Comparison of ENCODE assay signal across 13 cellular contexts in genomic region chr14:70803321-70804110, GRCh38. TPM values are rescaled to one million over a fixed set of nuclear protein-coding genes. Genes with fewer than 3 reads are reported as not detected.
DNase-seq lines count a peak whose midpoint lies in the region; ATAC-seq and TF ChIP-seq lines count a peak whose summit lies in the region.
"Had no signal": no experiment of that assay in that cellular context is flagged by ENCODE, and none has a peak within 500 bp of the region (broad histone marks: within the 10 kb centered on the region; RNA-seq: fewer than 3 reads in every experiment).

No MANE protein-coding gene starts in this region.

- peaks cover 0 to 18% (median 0%) of the 10 kb centered on the region in 4 donors for H3K27me3 ChIP-seq in esophagus squamous epithelium

- no peaks in the 10 kb centered on the region for H3K9me3 Mint-ChIP-seq in naive B cell
- H3K9me3 Mint-ChIP-seq: activated T-cell treated with anti-CD3 and anti-CD28 coated beads, Interleukin-2, amount 50 U/mL, for 4 hours had no signal

- no peak overlapping the region for H3K27ac ChIP-seq in esophagus squamous epithelium
- H3K27ac ChIP-seq: GM23248, lower lobe of right lung, PC-9, VCaP had no signal

- no peak overlapping the region for H3K4me3 ChIP-seq in esophagus squamous epithelium
- H3K4me3 ChIP-seq: GM23248, lower lobe of right lung, PC-9 had no signal

- no peaks in the 10 kb centered on the region for H3K9me3 ChIP-seq in esophagus squamous epithelium
- H3K9me3 ChIP-seq: lower lobe of right lung had no signal

- H3K4me1 Mint-ChIP-seq in naive B cell = peaks cover 42 to 49% (median 46%) of the 10 kb centered on the region in 3 donors

- DNase-seq in naive B cell (peak; percentile 64), middle frontal gyrus (ENCODE audit: extremely low spot score, low spot score) (no peak), NCI-H82 (lab: John Stamatoyannopoulos, UW) (no peak), amniotic stem cell (lab: John Stamatoyannopoulos, UW) (no peak), esophagus squamous epithelium (lab: John Stamatoyannopoulos, UW) (no peak)
- DNase-seq: activated T-cell treated with anti-CD3 and anti-CD28 coated beads, Interleukin-2, amount 50 U/mL, for 4 hours; GM23248; lower lobe of right lung; PC-9 had no signal

- intact Hi-C loops in esophagus squamous epithelium (cut with DNase I) = no loop called here

- no peak for TF ChIP-seq CTCF in esophagus squamous epithelium (IDR thresholded peaks at IDR 0.05)

- peaks cover 9 to 10% of the 10 kb centered on the region in 2 donors for H3K36me3 Mint-ChIP-seq in naive B cell

- 87 to 88% methylated on average over 3 of the region's 3 CpGs for WGBS in esophagus squamous epithelium, 2 donors

- H3K4me1 ChIP-seq in esophagus squamous epithelium = peaks cover 0 to 9% (median under 1%) of the 10 kb centered on the region in 3 donors

- ATAC-seq in GM18868 (IDR thresholded peaks at IDR 0.05; ENCODE audit: unreplicated experiment) (peak; percentile 83), HG02571 (IDR thresholded peaks at IDR 0.05; ENCODE audit: unreplicated experiment) (peak; percentile 78), HG03457 (IDR thresholded peaks at IDR 0.05; ENCODE audit: unreplicated experiment) (peak; percentile 53), naive B cell (ENCODE audit: low read depth in 2 of 2) (peak; percentile 78 to 85)
- ATAC-seq: activated T-cell treated with anti-CD3 and anti-CD28 coated beads, Interleukin-2, amount 50 U/mL, for 4 hours had no signal

- H3K4me3 Mint-ChIP-seq in naive B cell = peak overlapping the region in 7 of 8 donors; percentile 30 to 86 (median 64)
- H3K4me3 Mint-ChIP-seq: activated T-cell treated with anti-CD3 and anti-CD28 coated beads, Interleukin-2, amount 50 U/mL, for 4 hours had no signal

- no peak for TF ChIP-seq POLR2A in esophagus squamous epithelium (IDR thresholded peaks at IDR 0.05)

- peak overlapping the region in 5 of 6 donors; percentile 51 to 95 (median 91) for H3K27ac Mint-ChIP-seq in naive B cell

- H3K36me3 ChIP-seq in esophagus squamous epithelium = peaks cover 0 to 23% (median 0%) of the 10 kb centered on the region in 3 donors
- H3K36me3 ChIP-seq: lower lobe of right lung had no signal

- H3K27me3 Mint-ChIP-seq in naive B cell = no peaks in the 10 kb centered on the region

RNA-seq across cellular contexts. Expression of gene MAP3K9, which starts 5.8 kb away (rescaled TPM):
- polyA plus RNA-seq in naive B cell (ENCODE audit: low read depth in 6 of 6) = 10 to 100 TPM in 1 of 6 donors, 1 to 10 TPM in 5; 4.3 to 10.5 (median 6.3) TPM
- 10 to 100 TPM in 3 of 4 donors, 1 to 10 TPM in 1; 8.1 to 34.0 (median 14.7) TPM for total RNA-seq in esophagus squamous epithelium
- total RNA-seq: GM23248 had no signal
